1 cellular context compared by ENCODE assay signal in genomic region chr2:122018736-122019135, GRCh38.
TF ChIP-seq lines count a peak whose summit lies in the region.

No MANE protein-coding gene starts in this region.

TF ChIP-seq in H1, 55 proteins besides CTCF, POLR2A, EP300 and RAD21:
- TF ChIP-seq TBP (IDR thresholded peaks at IDR 0.05; ENCODE audit: low read depth, low read length): no peak
- TF ChIP-seq JUND (IDR thresholded peaks at IDR 0.05; ENCODE audit: low read length): no peak
- no peak for TF ChIP-seq ASH2L (IDR thresholded peaks at IDR 0.05; ENCODE audit: low read length)
- TF ChIP-seq SUZ12 (IDR thresholded peaks at IDR 0.05; ENCODE audit: low read length): no peak
